ENCODE assay signal across 18 cellular contexts in the genomic region with DNA sequence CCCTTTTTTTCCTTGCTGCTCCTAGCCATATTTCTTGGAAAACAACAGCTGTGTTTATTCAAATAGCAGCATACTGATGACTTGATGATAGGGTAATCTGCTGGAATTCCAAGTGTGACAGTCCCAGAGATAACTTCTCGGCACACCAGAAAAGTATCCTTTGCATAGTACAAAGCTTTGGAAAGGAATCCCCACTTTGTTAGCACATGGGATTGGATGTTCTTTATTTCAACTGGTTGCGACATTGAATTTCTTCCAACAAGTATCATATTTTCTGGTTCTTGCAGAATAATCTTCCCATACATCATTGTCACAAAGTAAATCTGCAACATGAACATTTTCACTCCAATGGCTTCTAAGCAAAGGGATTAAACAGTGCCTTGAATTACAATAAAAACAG.
DNase-seq lines count a peak whose midpoint lies in the region; ATAC-seq, FAIRE-seq and TF ChIP-seq lines count a peak whose summit lies in the region.
"Had no signal": no experiment of that assay in that cellular context is flagged by ENCODE, and none has a peak within 500 bp of the region (broad histone marks: within the 10 kb centered on the region; RNA-seq: fewer than 3 reads in every experiment).

No MANE protein-coding gene starts in this region.

- DNase-seq in GM12892 (ENCODE audit: insufficient read length) (no peak), fibroblast of gingiva (ENCODE audit: low read depth) (peak; percentile 71), left kidney (ENCODE audit: low read depth, low spot score) (peak; percentile 11), gastrocnemius medialis (no peak), hepatocyte (ENCODE audit: low spot score) (no peak), left cardiac atrium (no peak)
- DNase-seq: CD4-positive, alpha-beta T cell; DMS153; GDM1; GOT3; NCI-H1417; NCI-H187 treated with DMSO at 0.1 percent for 48 hours; NCI-H226; NCI-H524 treated with DMSO at 0.1 percent for 48 hours; SHP77 had no signal

- H3K27me3 ChIP-seq in gastrocnemius medialis (no peaks in the 10 kb centered on the region), hepatocyte (no peaks in the 10 kb centered on the region)

- TF ChIP-seq POLR2A in GM12892 (IDR thresholded peaks at IDR 0.05; ENCODE audit: low read depth, low read length) (no peak), gastrocnemius medialis (IDR thresholded peaks at IDR 0.05) (no peak)

- H3K4me3 ChIP-seq in gastrocnemius medialis (no peak overlapping the region), hepatocyte (no peak overlapping the region)

- no peak for TF ChIP-seq CTCF in gastrocnemius medialis (IDR thresholded peaks at IDR 0.05 in 4 of 5, conservative IDR thresholded peaks at IDR 0.05 in 1 of 5)
- TF ChIP-seq CTCF in hepatocyte (IDR thresholded peaks at IDR 0.05; ENCODE audit: poor library complexity): no peak

- H3K27ac ChIP-seq in gastrocnemius medialis (no peak overlapping the region), hepatocyte (no peak overlapping the region)
- H3K27ac ChIP-seq: KMS-11 had no signal

- H3K4me1 ChIP-seq in gastrocnemius medialis (peaks cover 0 to 6% of the 10 kb centered on the region in 2 donors), hepatocyte (ENCODE audit: insufficient read depth) (no peaks in the 10 kb centered on the region)

- ATAC-seq in gastrocnemius medialis: peak; percentile 21 to 83
- no peak for ATAC-seq in GM19035 (IDR thresholded peaks at IDR 0.05; ENCODE audit: unreplicated experiment)
- ATAC-seq in left cardiac atrium: no peak
- ATAC-seq in HG03135 (IDR thresholded peaks at IDR 0.05; ENCODE audit: unreplicated experiment): no peak

- H4K20me1 ChIP-seq in hepatocyte (ENCODE audit: insufficient read depth, poor library complexity, severe bottlenecking): no peaks in the 10 kb centered on the region

- FAIRE-seq in GM12892 (lab: Jason Lieb, UNC): peak; percentile 27

- H3K4me2 ChIP-seq in hepatocyte: no peak overlapping the region
- H3K4me2 ChIP-seq: KMS-11 had no signal

- H3K9me3 ChIP-seq in gastrocnemius medialis (no peaks in the 10 kb centered on the region), hepatocyte (ENCODE audit: low read depth) (no peaks in the 10 kb centered on the region)

- intact Hi-C loops in gastrocnemius medialis (cut with DNase I; ENCODE audit: low total_unique reads) (no loop called here), left cardiac atrium (cut with DNase I) (no loop called here)

- 46% methylated on average over 2 of the region's 2 CpGs for WGBS in hepatocyte (ENCODE audit: low lambda C conversion rate, missing lambda C conversion rate)

- H3K36me3 ChIP-seq in gastrocnemius medialis (no peaks in the 10 kb centered on the region), hepatocyte (replicated peaks; ENCODE audit: insufficient read depth, low read depth) (no peaks in the 10 kb centered on the region)

- no peak overlapping the region for H2AFZ ChIP-seq in hepatocyte

- no peaks in the 10 kb centered on the region for H3K9me2 ChIP-seq in hepatocyte (replicated peaks; ENCODE audit: insufficient read depth)

- H3K79me2 ChIP-seq in hepatocyte: no peaks in the 10 kb centered on the region

- in situ Hi-C loops in gastrocnemius medialis (cut with MboI; ENCODE audit: low sequenced_read_pairs in 4 of 4): no loop called here

Comparison
In these comparisons a context has a peak if more than half of its experiments do, and no peak if none do; other contexts are left out.
1. DNase-seq: peak in fibroblast of gingiva (single experiment) and left kidney (single experiment); none in GM12892 (single experiment), gastrocnemius medialis (0 of 2), hepatocyte (single experiment) and left cardiac atrium (single experiment).
2. ATAC-seq: peak in gastrocnemius medialis (2 of 2); none in GM19035 (single experiment), left cardiac atrium (0 of 2) and HG03135 (single experiment).